ENCODE assay signal across 30 cellular contexts in genomic region chr3:173096994-173097785, GRCh38. TPM values are rescaled to one million over a fixed set of nuclear protein-coding genes. Genes with fewer than 3 reads are reported as not detected.
DNase-seq lines count a peak whose midpoint lies in the region; ATAC-seq, FAIRE-seq and TF ChIP-seq lines count a peak whose summit lies in the region.
"Had no signal": no experiment of that assay in that cellular context is flagged by ENCODE, and none has a peak within 500 bp of the region (broad histone marks: within the 10 kb centered on the region; RNA-seq: fewer than 3 reads in every experiment).

No MANE protein-coding gene starts in this region.

- TF ChIP-seq RAD21 in K562 (CRISPR knock-in tag; conservative IDR thresholded peaks at IDR 0.05 in 1 of 2, IDR thresholded peaks at IDR 0.05 in 1 of 2) = no peak

- TF ChIP-seq CTCF in K562 (IDR thresholded peaks at IDR 0.05 in 2 of 3, conservative IDR thresholded peaks at IDR 0.05 in 1 of 3; ENCODE audit: insufficient read depth in 2 of 3, low read depth in 1 of 3, low read length in 3 of 3) = no peak

- POLR2A ChIA-PET in K562 (lab: Yijun Ruan, JAX) = no interaction called here

- TF ChIP-seq POLR2A in K562 (conservative IDR thresholded peaks at IDR 0.05) = no peak

- intact Hi-C loops in K562 (cut with micrococcal nuclease) = no loop called here

- CTCF ChIA-PET in K562 (lab: Yijun Ruan, JAX; ENCODE audit: low intra/inter-chr PET ratio) = interaction anchor here (0.6 kb wide), 1 partner anchor 24 kb away, joined by 4 read pairs; no protein-coding TSS in a partner anchor

- no peak overlapping the region for H2AFZ ChIP-seq in K562 (ENCODE audit: low read depth, low read length)

- in situ Hi-C loops in K562 (cut with MboI) = no loop called here

- no peak for FAIRE-seq in K562 (lab: Jason Lieb, UNC)
- FAIRE-seq: endometrium, GM19239, HepG2, kidney had no signal

- no peaks in the 10 kb centered on the region for H3K79me2 ChIP-seq in K562 (ENCODE audit: control insufficient read depth, insufficient read depth, low read length)

- TF ChIP-seq EP300 in K562 (IDR thresholded peaks at IDR 0.05; ENCODE audit: low read length) = no peak

- no peaks in the 10 kb centered on the region for H3K4me1 ChIP-seq in K562 (replicated peaks in 1 of 2; ENCODE audit: control insufficient read depth in 2 of 2, insufficient read depth in 2 of 2, low read length in 2 of 2)
- H3K4me1 ChIP-seq: ascending aorta, BE2C, lower lobe of right lung had no signal

- DNase-seq in COLO829 (ENCODE audit: low spot score) (peak; percentile 21), HS-5 (ENCODE audit: low read depth) (peak; percentile 37), K562 (ENCODE audit: extremely low read depth in 1 of 4, low spot score in 3 of 4) (peak in 1 of 4 experiments; percentile 21), iris pigment epithelial cell (ENCODE audit: low read depth) (peak; percentile 18), NCI-H1417 (lab: John Stamatoyannopoulos, UW) (no peak), NCI-H446 (lab: John Stamatoyannopoulos, UW) (no peak), foreskin melanocyte (no peak), NCI-H128 (lab: John Stamatoyannopoulos, UW; ENCODE audit: unreplicated experiment) (no peak)
- DNase-seq: ACHN; activated CD4-positive, CD25-positive, alpha-beta regulatory T cell treated with anti-CD3 and anti-CD28 coated beads, Interleukin-2, amount 50 U/mL, for 72 hours; activated CD8-positive, alpha-beta T cell treated with anti-CD3 and anti-CD28 coated beads for 36 hours; activated effector memory CD4-positive, alpha-beta T cell treated with Interleukin-2 at 50 U/mL for 16 hours; BE2C; kidney; lower lobe of right lung; mucosa of descending colon; NCI-H1105; NCI-H2081; NCI-H345; NCI-H748 treated with DMSO at 0.1 percent for 48 hours had no signal

- H4K20me1 ChIP-seq in K562 (replicated peaks; ENCODE audit: control insufficient read depth, insufficient read depth, low read length) = no peaks in the 10 kb centered on the region

- no TSS peak for BruUV-seq in K562 (replicated peaks; lab: Mats Ljungman, UMichigan)

- no peak overlapping the region for H3K9ac ChIP-seq in K562 (ENCODE audit: insufficient read depth in 1 of 2, low read depth in 2 of 2, low read length in 2 of 2)

- H3K9me1 ChIP-seq in K562 (ENCODE audit: control insufficient read depth, insufficient read depth, low read length) = no peaks in the 10 kb centered on the region

- H3K9me3 ChIP-seq in K562 (replicated peaks; ENCODE audit: control insufficient read depth, insufficient read depth, low read depth, low read length) = no peaks in the 10 kb centered on the region
- H3K9me3 ChIP-seq: ascending aorta, BE2C, lower lobe of right lung, mucosa of descending colon had no signal

- no peak overlapping the region for H3K27ac ChIP-seq in K562 (ENCODE audit: extremely low read depth, low read depth, low read length)
- H3K27ac ChIP-seq: ascending aorta, lower lobe of right lung had no signal

- H3K36me3 ChIP-seq in K562 (ENCODE audit: control insufficient read depth, insufficient read depth, low read length) = no peaks in the 10 kb centered on the region
- H3K36me3 ChIP-seq: ascending aorta, BE2C, lower lobe of right lung had no signal

- peak; percentile 47; the same call in 1 of the 3 replicates for ATAC-seq in K562
- ATAC-seq: activated CD8-positive, alpha-beta T cell treated with anti-CD3 and anti-CD28 coated beads for 36 hours; HepG2; lower lobe of right lung; mucosa of descending colon; natural killer cell treated with Interleukin-12 subunit alpha and Interleukin-12 subunit beta and Interleukin-15 and Interleukin-18, amount 100 ng/mL, for 72 hours had no signal

- no peaks in the 10 kb centered on the region for H3K27me3 ChIP-seq in K562 (ENCODE audit: control insufficient read depth in 2 of 2, insufficient read depth in 2 of 2, low read length in 2 of 2)
- H3K27me3 ChIP-seq: ascending aorta, BE2C had no signal

- 9% methylated on average over 4 of the region's 4 CpGs for WGBS in K562 (ENCODE audit: insufficient coverage, low coverage, missing lambda C conversion rate)

- no peak overlapping the region for H3K4me3 ChIP-seq in K562
- H3K4me3 ChIP-seq: ascending aorta, lower lobe of right lung, mucosa of descending colon had no signal

- no peak overlapping the region for H3K4me2 ChIP-seq in K562 (ENCODE audit: insufficient read depth, low read length)

TF ChIP-seq in K562, 482 proteins besides CTCF, POLR2A, EP300 and RAD21 (continues in another document):
- TF ChIP-seq NR2C2 (CRISPR knock-in tag; IDR thresholded peaks at IDR 0.05) (no peak), NR2C2 (tag; IDR thresholded peaks at IDR 0.05) (peak; percentile 29; the same call in 1 of the 2 replicates), NFE2 (IDR thresholded peaks at IDR 0.05; ENCODE audit: low read depth) (0 out of 2 replicates have a peak, but pooled peaks have one; percentile 21), ARID1B (IDR thresholded peaks at IDR 0.05) (peak; percentile 40), ATF4 (CRISPR knock-in tag; IDR thresholded peaks at IDR 0.05) (peak; percentile 50; the same call in 1 of the 2 replicates), HDAC8 (tag; IDR thresholded peaks at IDR 0.05) (no peak), STAG1 (CRISPR knock-in tag; IDR thresholded peaks at IDR 0.05; ENCODE audit: borderline replicate concordance) (no peak), CEBPG (CRISPR knock-in tag; IDR thresholded peaks at IDR 0.05) (peak; percentile 64; the same call in 1 of the 2 replicates), CEBPG (tag; conservative IDR thresholded peaks at IDR 0.05 in 1 of 2, IDR thresholded peaks at IDR 0.05 in 1 of 2) (peak; percentile 85 to 90), FOSL1 (tag; conservative IDR thresholded peaks at IDR 0.05) (peak; percentile 49), ZNF146 (CRISPR knock-in tag; IDR thresholded peaks at IDR 0.05; ENCODE audit: unreplicated experiment) (no peak), CEBPB (tag; IDR thresholded peaks at IDR 0.05) (no peak), EGR1 (conservative IDR thresholded peaks at IDR 0.05) (peak; percentile 69), SMAD1 (IDR thresholded peaks at IDR 0.05; ENCODE audit: low read depth, low read length, partially characterized antibody) (no peak), SMAD4 (CRISPR knock-in tag; conservative IDR thresholded peaks at IDR 0.05) (no peak), DPF2 (IDR thresholded peaks at IDR 0.05) (peak; percentile 52; the same call in 1 of the 2 replicates), TRIM24 (IDR thresholded peaks at IDR 0.05) (peak; percentile 52 to 73; a peak in 2 of 4 replicates), JUND (IDR thresholded peaks at IDR 0.05; ENCODE audit: borderline replicate concordance, low read depth, low read length) (peak; percentile 78), JUND (tag; IDR thresholded peaks at IDR 0.05; ENCODE audit: borderline replicate concordance, low read depth, low read length) (no peak), PHF21A (IDR thresholded peaks at IDR 0.05; ENCODE audit: borderline replicate concordance, low read depth) (no peak), SOX6 (IDR thresholded peaks at IDR 0.05) (peak; percentile 61; the same call in 1 of the 2 replicates), ATF7 (IDR thresholded peaks at IDR 0.05) (0 out of 2 replicates have a peak, but pooled peaks have one; percentile 13), NONO (IDR thresholded peaks at IDR 0.05; ENCODE audit: low read depth in 2 of 2, low read length in 1 of 2) (no peak), ATF3 (IDR thresholded peaks at IDR 0.05) (peak; percentile 72), ATF3 (CRISPR knock-in tag; conservative IDR thresholded peaks at IDR 0.05) (no peak), JUN (IDR thresholded peaks at IDR 0.05; ENCODE audit: borderline replicate concordance, low read depth, low read length) (0 out of 2 replicates have a peak, but pooled peaks have one; percentile 19), JUN (CRISPR knock-in tag; IDR thresholded peaks at IDR 0.05; ENCODE audit: borderline replicate concordance) (no peak)

RNA-seq across cellular contexts. Expression of gene SPATA16, which starts 43.8 kb away (rescaled TPM):
- not detected in 2 replicates for total RNA-seq in K562 (2011; cell fraction: chromatin; rRNA removed; ENCODE audit: low replicate concordance)
- not detected in 2 replicates for total RNA-seq in K562 (2011; cell fraction: nucleolus; rRNA removed)
- total RNA-seq in K562 (2011; cell fraction: nucleoplasm; rRNA removed) = not detected in 2 replicates
- total RNA-seq in K562 (2014; rRNA removed) = not detected in 2 replicates
- total RNA-seq in K562 (2014; rRNA removed; fragmentation: Illumina TruSeq; extraction: Trizol) = not detected in 2 replicates
- total RNA-seq in K562 (2015; rRNA removed; fragmentation: Illumina TruSeq; extraction: Trizol) = not detected in 2 replicates
- total RNA-seq in K562 (2021) = not detected in 2 replicates
- not detected in 2 replicates for polyA plus RNA-seq in K562 (2011; rRNA removed)
- not detected in 2 replicates for polyA plus RNA-seq in K562 (2011; cell fraction: cytosol; rRNA removed)
- polyA plus RNA-seq in K562 (2011; cell fraction: nucleus; rRNA removed) = not detected in 2 replicates
- not detected in 2 replicates for polyA plus RNA-seq in K562 (2012)
- polyA plus RNA-seq in K562 (2014; fragmentation: Illumina TruSeq; extraction: Trizol) = not detected in 2 replicates
- polyA plus RNA-seq in K562 (2014; fragmentation: Nextera tagmentation; extraction: Ambion mirVana) = not detected
- polyA plus RNA-seq in K562 (2014; rRNA removed) = not detected in 2 replicates
- not detected in 2 replicates for polyA minus RNA-seq in K562 (2011; rRNA and poly(A)+ RNA removed)
- not detected in 2 replicates for polyA minus RNA-seq in K562 (2011; cell fraction: cytosol; rRNA and poly(A)+ RNA removed)
- polyA minus RNA-seq in K562 (2011; cell fraction: nucleus; rRNA and poly(A)+ RNA removed) = not detected in 2 replicates
- total RNA-seq: activated CD8-positive, alpha-beta T cell treated with anti-CD3 and anti-CD28 coated beads for 36 hours; ascending aorta; dermis microvascular lymphatic vessel endothelial cell; glomerular endothelial cell; HepG2; kidney; lower lobe of right lung; mucosa of descending colon; natural killer cell treated with Interleukin-12 subunit alpha and Interleukin-12 subunit beta and Interleukin-15 and Interleukin-18, amount 100 ng/mL, for 72 hours; osteocyte; RPMI7951; SK-MEL-5 had no signal
- polyA plus RNA-seq: HepG2 had no signal

Comparison
In these comparisons a context has a peak if more than half of its experiments do, and no peak if none do; other contexts are left out.
1. DNase-seq: peak in COLO829 (single experiment), HS-5 (single experiment) and iris pigment epithelial cell (single experiment); none in NCI-H1417 (0 of 3), NCI-H446 (0 of 2), foreskin melanocyte (single experiment) and NCI-H128 (single experiment).